In the genomic region with DNA sequence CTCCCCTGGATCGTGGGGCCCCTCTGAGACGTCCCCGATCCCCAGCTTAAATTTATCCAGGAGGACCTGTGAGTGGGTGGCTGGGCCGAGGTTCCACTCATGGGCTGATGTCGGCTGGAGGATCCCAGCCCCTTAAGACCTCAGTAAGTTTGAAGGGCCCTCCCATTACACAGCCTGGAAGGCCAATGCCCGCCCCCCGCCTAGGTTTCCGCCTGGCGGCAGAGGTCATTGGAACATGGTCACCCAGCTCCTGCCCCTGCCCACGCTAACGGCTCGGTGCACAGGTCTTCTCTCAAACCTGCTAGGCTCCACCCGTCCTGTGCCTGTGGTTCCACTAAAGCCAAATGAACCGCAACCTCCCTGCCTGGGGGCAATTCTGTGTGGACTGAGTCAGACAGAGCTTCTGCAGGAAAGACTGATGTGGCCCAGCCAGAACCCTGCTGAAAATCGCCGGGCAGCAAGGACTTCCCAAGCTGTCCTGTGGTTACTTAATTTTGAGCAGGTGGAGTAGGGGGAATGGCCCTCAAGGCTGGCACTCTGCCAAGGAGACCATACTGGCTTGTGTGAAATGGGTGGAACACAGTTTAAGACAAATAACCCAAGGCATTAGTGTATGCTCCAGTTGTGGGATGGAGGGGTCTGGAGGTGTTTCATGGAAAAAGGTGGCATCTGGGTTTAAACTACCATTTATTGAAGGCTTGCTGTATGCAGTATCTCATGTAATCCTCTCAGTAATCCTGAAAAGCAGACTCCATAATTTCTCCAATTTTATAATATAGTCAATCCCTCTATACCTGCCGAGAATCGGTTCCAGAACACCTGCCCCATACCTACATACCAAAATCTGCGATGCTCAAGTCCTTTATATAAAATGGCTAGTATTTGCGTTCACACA, we compare ENCODE assay signal across 8 cellular contexts. TPM values are rescaled to one million over a fixed set of nuclear protein-coding genes. Genes with fewer than 3 reads are reported as not detected.
DNase-seq lines count a peak whose midpoint lies in the region; ATAC-seq and TF ChIP-seq lines count a peak whose summit lies in the region.

No MANE protein-coding gene starts in this region.

- no peaks in the 10 kb centered on the region for H3K9me3 Mint-ChIP-seq in glutamatergic neuron (ENCODE audit: unreplicated experiment)

- peak overlapping the region; percentile 63 to 89 (median 78) for H3K4me3 ChIP-seq in Peyer's patch

- H3K4me1 Mint-ChIP-seq in glutamatergic neuron (ENCODE audit: low read depth, unreplicated experiment), result no peaks in the 10 kb centered on the region

- peaks cover 0 to 5% (median 0%) of the 10 kb centered on the region in 4 donors for H3K4me1 ChIP-seq in Peyer's patch

- no peaks in the 10 kb centered on the region for H3K9me3 ChIP-seq in Peyer's patch

- no peak for TF ChIP-seq CTCF in 22Rv1 (IDR thresholded peaks at IDR 0.05)
- TF ChIP-seq CTCF in Peyer's patch (IDR thresholded peaks at IDR 0.05), result no peak
- no peak for TF ChIP-seq CTCF in glutamatergic neuron (IDR thresholded peaks at IDR 0.05; ENCODE audit: partially characterized antibody, unreplicated experiment)

- H3K4me3 Mint-ChIP-seq in glutamatergic neuron (ENCODE audit: unreplicated experiment), result peak overlapping the region; percentile 90

- H3K36me3 ChIP-seq in Peyer's patch, result no peaks in the 10 kb centered on the region

- H3K27me3 Mint-ChIP-seq in glutamatergic neuron (ENCODE audit: unreplicated experiment), result peaks cover 3% of the 10 kb centered on the region

- no peak for TF ChIP-seq POLR2A in Peyer's patch (IDR thresholded peaks at IDR 0.05)

- ATAC-seq in GM18861 (IDR thresholded peaks at IDR 0.05; ENCODE audit: unreplicated experiment) (peak; percentile 5), HG03442 (IDR thresholded peaks at IDR 0.05; ENCODE audit: unreplicated experiment) (peak; percentile 7)

- H3K36me3 Mint-ChIP-seq in glutamatergic neuron (ENCODE audit: unreplicated experiment), result no peaks in the 10 kb centered on the region

- intact Hi-C loops in posterior vena cava (cut with DNase I), result no loop called here

- no peak overlapping the region for H3K27ac Mint-ChIP-seq in glutamatergic neuron (ENCODE audit: unreplicated experiment)

- H3K27ac ChIP-seq in 22Rv1, result peak overlapping the region; percentile 73
- peak overlapping the region in 3 of 4 donors; percentile 62 to 73 (median 73) for H3K27ac ChIP-seq in Peyer's patch

- peak; percentile 37 to 54 (median 52) for DNase-seq in Peyer's patch
- DNase-seq in activated naive CD4-positive, alpha-beta T cell treated with Interleukin-2 at 50 U/mL for 16 hours, result peak; percentile 22
- DNase-seq in glutamatergic neuron, result peak; percentile 46
- peak; percentile 74 for DNase-seq in posterior vena cava (ENCODE audit: low spot score)
- no peak for DNase-seq in DMS153 (lab: John Stamatoyannopoulos, UW)

- no peaks in the 10 kb centered on the region for H3K27me3 ChIP-seq in Peyer's patch

RNA-seq across cellular contexts. Expression of a gene that starts 0.9 kb away (rescaled TPM):
- total RNA-seq in Peyer's patch (10 to 100 TPM in 1 of 4 donors, 1 to 10 TPM in 3; 3.9 to 10.2 (median 7.4) TPM), glutamatergic neuron (ENCODE audit: unreplicated experiment) (2.1 TPM), posterior vena cava (10 to 100 TPM; 26.1 to 34.8 TPM)
